Comparison of ENCODE assay signal across 1 cellular context in the genomic region with DNA sequence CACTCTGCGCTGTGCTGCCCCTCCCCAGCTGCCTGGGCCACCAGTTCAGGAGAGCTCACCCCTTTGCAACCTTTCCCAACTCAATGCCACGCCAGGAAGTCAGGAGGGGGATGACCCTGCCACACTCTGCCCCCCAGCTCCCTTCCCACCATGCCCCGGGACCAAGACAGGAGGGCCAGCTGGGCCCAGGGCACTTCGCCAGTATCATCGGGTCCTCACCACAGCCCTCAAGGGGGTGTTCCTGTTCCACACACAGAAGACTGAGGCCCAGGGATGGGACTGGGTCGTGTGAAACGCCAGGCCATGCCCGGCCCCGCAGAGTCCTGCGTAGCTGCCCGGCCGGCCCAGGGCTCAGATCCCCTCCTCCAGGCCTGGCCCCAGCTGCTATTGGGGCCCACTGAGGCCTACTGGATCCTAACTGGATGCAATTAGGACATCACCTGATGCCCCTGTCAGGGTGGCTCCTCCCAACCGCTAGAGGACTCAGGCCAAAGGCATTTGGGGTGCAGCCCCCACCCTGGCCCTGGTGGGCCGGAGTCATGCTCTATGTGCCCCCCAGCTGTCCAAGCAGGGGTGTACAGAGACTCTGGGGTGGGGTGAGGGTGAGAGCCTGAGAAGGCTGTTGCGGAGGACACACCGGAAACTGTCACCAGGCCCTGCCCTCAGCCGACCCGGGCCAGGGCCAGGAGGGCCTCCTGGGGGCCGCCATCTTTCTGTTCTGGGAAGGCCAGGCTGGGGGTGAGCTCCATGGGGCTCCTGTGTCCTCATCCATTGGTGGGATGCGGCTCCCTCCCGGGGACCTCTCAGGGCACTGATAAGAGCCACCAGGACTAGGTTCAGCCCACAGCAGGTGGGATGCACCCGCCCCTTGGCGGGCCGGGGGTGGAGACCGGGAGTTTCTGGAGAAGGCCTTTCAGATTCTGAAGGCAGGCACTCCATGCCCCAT.
TF ChIP-seq lines count a peak whose summit lies in the region.

No MANE protein-coding gene starts in this region.

TF ChIP-seq in HEK293, 187 proteins besides CTCF, POLR2A, EP300 and RAD21 (continued from another document):
- TF ChIP-seq SP2 (tag by site-specific recombination; IDR thresholded peaks at IDR 0.05), result peak; percentile 28; the same call in 1 of the 2 replicates
